In the genomic region with DNA sequence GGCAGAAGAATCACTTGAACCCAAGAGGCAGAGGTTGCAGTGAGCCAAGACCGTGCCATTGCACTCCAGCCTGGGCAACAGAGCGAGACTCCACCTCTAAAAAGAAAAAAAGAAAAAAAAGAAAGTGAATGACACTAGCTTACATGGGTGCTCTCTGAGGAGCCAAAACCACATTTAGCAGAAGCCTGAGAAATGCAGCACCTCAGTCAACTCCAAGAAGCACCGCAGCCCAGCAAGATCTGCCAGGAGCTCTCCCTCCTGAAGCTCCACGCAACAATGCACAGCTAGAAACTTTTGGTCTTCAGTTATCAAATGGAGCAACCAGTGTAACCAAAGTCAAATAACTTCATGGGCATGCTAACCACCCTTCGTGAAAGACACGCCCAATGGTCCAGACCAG, we compare ENCODE assay signal across 17 cellular contexts.
"Had no signal": no experiment of that assay in that cellular context is flagged by ENCODE, and none has a peak within 500 bp of the region (broad histone marks: within the 10 kb centered on the region; RNA-seq: fewer than 3 reads in every experiment).

No MANE protein-coding gene starts in this region.

- H3K27ac Mint-ChIP-seq: IgD-negative memory B cell had no signal

- H3K4me3 Mint-ChIP-seq: IgD-negative memory B cell had no signal

- H3K9ac ChIP-seq: KMS-11 had no signal

- H3K36me3 Mint-ChIP-seq: IgD-negative memory B cell had no signal

- H3K27ac ChIP-seq: KMS-11, SJCRH30 had no signal

- DNase-seq: Kasumi-1, MM.1S, NCI-H1092 treated with DMSO at 0.1 percent for 48 hours, NCI-H1436, NCI-H187, NCI-H2081 treated with DMSO at 0.1 percent for 48 hours, NCI-H226, NCI-H446, NCI-H524 treated with DMSO at 0.1 percent for 48 hours, NCI-H69, NCI-H774, PC-3, SHP77 treated with DMSO at 0.1 percent for 48 hours, SJCRH30 had no signal

- H3K4me3 ChIP-seq: K562, SJCRH30 had no signal

- H3K27me3 ChIP-seq: SJCRH30 had no signal

- H3K36me3 ChIP-seq: SJCRH30 had no signal

- H3K9me3 ChIP-seq: SJCRH30 had no signal
